1 cellular context compared by ENCODE assay signal in the genomic region with DNA sequence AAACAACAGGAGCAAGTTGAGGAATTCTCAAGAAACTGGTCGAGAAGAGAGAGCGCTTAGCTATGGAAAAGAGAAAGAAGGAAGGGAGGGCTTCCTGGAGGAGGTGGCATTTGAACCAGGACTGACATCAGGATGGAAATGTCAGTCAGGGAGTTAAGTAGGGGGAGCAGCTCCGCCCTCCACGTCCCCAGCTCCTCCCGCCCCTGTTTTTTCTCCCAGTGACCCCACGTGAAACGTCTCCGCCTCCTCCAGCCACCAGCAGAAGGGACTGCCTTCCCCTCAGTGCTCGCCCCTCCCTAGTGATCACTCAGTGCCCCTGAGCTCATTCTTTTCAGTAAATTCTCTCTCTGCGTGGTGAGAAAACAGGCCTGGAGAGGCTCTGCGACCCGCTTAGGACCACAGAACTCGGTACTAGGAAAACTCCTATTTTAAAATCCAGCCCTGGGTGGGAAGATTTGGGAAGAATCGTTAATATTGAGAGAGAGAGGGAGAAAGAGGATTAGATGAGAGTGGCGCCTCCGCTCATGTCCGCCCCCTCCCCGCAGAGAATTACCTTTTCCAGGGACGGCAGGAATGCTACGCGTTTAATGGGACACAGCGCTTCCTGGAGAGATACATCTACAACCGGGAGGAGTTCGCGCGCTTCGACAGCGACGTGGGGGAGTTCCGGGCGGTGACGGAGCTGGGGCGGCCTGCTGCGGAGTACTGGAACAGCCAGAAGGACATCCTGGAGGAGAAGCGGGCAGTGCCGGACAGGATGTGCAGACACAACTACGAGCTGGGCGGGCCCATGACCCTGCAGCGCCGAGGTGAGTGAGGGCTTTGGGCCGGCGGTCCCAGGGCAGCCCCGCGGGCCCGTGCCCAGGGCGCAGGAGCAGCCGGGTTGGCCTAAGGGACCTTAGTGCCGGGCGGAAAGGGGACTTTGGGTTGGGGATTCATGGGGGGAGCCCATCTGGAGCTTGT.
TF ChIP-seq lines count a peak whose summit lies in the region.

No MANE protein-coding gene starts in this region.

TF ChIP-seq in H1, 55 proteins besides CTCF, POLR2A, EP300 and RAD21:
- TF ChIP-seq TAF1 (IDR thresholded peaks at IDR 0.05; ENCODE audit: low read depth, low read length) = 0 out of 2 replicates have a peak, but pooled peaks have one; percentile 9
- TF ChIP-seq FOSL1 (IDR thresholded peaks at IDR 0.05; ENCODE audit: insufficient read depth, low read depth, low read length) = no peak
- TF ChIP-seq BACH1 (IDR thresholded peaks at IDR 0.05; ENCODE audit: low read length) = peak; percentile 16; the same call in 1 of the 2 replicates
- no peak for TF ChIP-seq RNF2 (IDR thresholded peaks at IDR 0.05; ENCODE audit: borderline replicate concordance, low read depth, low read length, missing control alignments, poor library complexity, severe bottlenecking)
- TF ChIP-seq CREB1 (IDR thresholded peaks at IDR 0.05) = peak; percentile 38; the same call in 1 of the 2 replicates
- peak; percentile 47; the same call in 1 of the 2 replicates for TF ChIP-seq GABPA (IDR thresholded peaks at IDR 0.05; ENCODE audit: borderline replicate concordance, insufficient read depth, low read length)
- TF ChIP-seq KDM5A (IDR thresholded peaks at IDR 0.05; ENCODE audit: low read length) = no peak
- peak; percentile 51; the same call in 1 of the 2 replicates for TF ChIP-seq RBBP5 (IDR thresholded peaks at IDR 0.05; ENCODE audit: borderline replicate concordance, low read depth, low read length)
- TF ChIP-seq HDAC6 (IDR thresholded peaks at IDR 0.05; ENCODE audit: low read depth, low read length) = no peak
- peak; percentile 65 for TF ChIP-seq ASH2L (IDR thresholded peaks at IDR 0.05; ENCODE audit: low read length)
- no peak for TF ChIP-seq CBX8 (IDR thresholded peaks at IDR 0.05; ENCODE audit: borderline replicate concordance, low read depth, low read length)
- TF ChIP-seq, protein P1, sequence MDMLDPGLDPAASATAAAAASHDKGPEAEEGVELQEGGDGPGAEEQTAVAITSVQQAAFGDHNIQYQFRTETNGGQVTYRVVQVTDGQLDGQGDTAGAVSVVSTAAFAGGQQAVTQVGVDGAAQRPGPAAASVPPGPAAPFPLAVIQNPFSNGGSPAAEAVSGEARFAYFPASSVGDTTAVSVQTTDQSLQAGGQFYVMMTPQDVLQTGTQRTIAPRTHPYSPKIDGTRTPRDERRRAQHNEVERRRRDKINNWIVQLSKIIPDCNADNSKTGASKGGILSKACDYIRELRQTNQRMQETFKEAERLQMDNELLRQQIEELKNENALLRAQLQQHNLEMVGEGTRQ (IDR thresholded peaks at IDR 0.05; ENCODE audit: low read length) = no peak
- no peak for TF ChIP-seq RXRA (IDR thresholded peaks at IDR 0.05; ENCODE audit: insufficient read depth, low read depth, low read length)
- no peak; the same call in 1 of the 2 replicates for TF ChIP-seq POLR2AphosphoS5 (IDR thresholded peaks at IDR 0.05; ENCODE audit: low read depth, low read length)
- no peak for TF ChIP-seq NANOG (IDR thresholded peaks at IDR 0.05; ENCODE audit: insufficient read depth, low read depth, low read length, poor library complexity, severe bottlenecking)
- TF ChIP-seq SIN3A (conservative IDR thresholded peaks at IDR 0.05 in 1 of 2, IDR thresholded peaks at IDR 0.05 in 1 of 2; ENCODE audit: low read depth in 1 of 2, low read length in 2 of 2) = peak; percentile 44 to 59; a peak in 1 of 4 replicates
- TF ChIP-seq, protein P2, sequence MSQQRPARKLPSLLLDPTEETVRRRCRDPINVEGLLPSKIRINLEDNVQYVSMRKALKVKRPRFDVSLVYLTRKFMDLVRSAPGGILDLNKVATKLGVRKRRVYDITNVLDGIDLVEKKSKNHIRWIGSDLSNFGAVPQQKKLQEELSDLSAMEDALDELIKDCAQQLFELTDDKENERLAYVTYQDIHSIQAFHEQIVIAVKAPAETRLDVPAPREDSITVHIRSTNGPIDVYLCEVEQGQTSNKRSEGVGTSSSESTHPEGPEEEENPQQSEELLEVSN (IDR thresholded peaks at IDR 0.05) = 0 out of 2 replicates have a peak, but pooled peaks have one; percentile 13
- TF ChIP-seq SP1 (IDR thresholded peaks at IDR 0.05; ENCODE audit: low read depth, low read length) = no peak
- TF ChIP-seq JUN (IDR thresholded peaks at IDR 0.05; ENCODE audit: low read depth, low read length) = no peak
- TF ChIP-seq, protein P3, sequence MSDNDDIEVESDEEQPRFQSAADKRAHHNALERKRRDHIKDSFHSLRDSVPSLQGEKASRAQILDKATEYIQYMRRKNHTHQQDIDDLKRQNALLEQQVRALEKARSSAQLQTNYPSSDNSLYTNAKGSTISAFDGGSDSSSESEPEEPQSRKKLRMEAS (IDR thresholded peaks at IDR 0.05) = no peak
- TF ChIP-seq TEAD4 (IDR thresholded peaks at IDR 0.05; ENCODE audit: low read depth, low read length) = 0 out of 2 replicates have a peak, but pooled peaks have one; percentile 61
- 0 out of 2 replicates have a peak, but pooled peaks have one; percentile 27 for TF ChIP-seq PHF8 (conservative IDR thresholded peaks at IDR 0.05; ENCODE audit: low read depth, low read length)
- peak; percentile 6 to 28; a peak in 1 of 4 replicates for TF ChIP-seq HDAC2 (IDR thresholded peaks at IDR 0.05; ENCODE audit: borderline replicate concordance in 1 of 2, low read depth in 2 of 2, low read length in 2 of 2)
- TF ChIP-seq TAF7 (optimal IDR thresholded peaks at IDR 0.05; ENCODE audit: borderline replicate concordance, low read depth, low read length) = no peak
- no peak for TF ChIP-seq EGR1 (IDR thresholded peaks at IDR 0.05; ENCODE audit: borderline replicate concordance, low read depth, low read length)
- no peak for TF ChIP-seq JUND (IDR thresholded peaks at IDR 0.05; ENCODE audit: low read length)
- no peak for TF ChIP-seq CHD2 (IDR thresholded peaks at IDR 0.05; ENCODE audit: low read length)
- no peak for TF ChIP-seq SRF (IDR thresholded peaks at IDR 0.05; ENCODE audit: low read depth, low read length)
- TF ChIP-seq KDM4A (IDR thresholded peaks at IDR 0.05; ENCODE audit: low read depth, low read length, severe bottlenecking) = peak; percentile 66
- TF ChIP-seq TBP (IDR thresholded peaks at IDR 0.05; ENCODE audit: low read depth, low read length) = no peak
- TF ChIP-seq POU5F1 (IDR thresholded peaks at IDR 0.05; ENCODE audit: low read depth, low read length) = no peak
- TF ChIP-seq EZH2 (IDR thresholded peaks at IDR 0.05; ENCODE audit: low read depth, low read length, severe bottlenecking) = no peak
- TF ChIP-seq, protein P4, sequence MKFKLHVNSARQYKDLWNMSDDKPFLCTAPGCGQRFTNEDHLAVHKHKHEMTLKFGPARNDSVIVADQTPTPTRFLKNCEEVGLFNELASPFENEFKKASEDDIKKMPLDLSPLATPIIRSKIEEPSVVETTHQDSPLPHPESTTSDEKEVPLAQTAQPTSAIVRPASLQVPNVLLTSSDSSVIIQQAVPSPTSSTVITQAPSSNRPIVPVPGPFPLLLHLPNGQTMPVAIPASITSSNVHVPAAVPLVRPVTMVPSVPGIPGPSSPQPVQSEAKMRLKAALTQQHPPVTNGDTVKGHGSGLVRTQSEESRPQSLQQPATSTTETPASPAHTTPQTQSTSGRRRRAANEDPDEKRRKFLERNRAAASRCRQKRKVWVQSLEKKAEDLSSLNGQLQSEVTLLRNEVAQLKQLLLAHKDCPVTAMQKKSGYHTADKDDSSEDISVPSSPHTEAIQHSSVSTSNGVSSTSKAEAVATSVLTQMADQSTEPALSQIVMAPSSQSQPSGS (IDR thresholded peaks at IDR 0.05; ENCODE audit: low read length) = no peak
- TF ChIP-seq KDM1A (IDR thresholded peaks at IDR 0.05; ENCODE audit: borderline replicate concordance, low read length) = peak; percentile 76; the same call in 1 of the 2 replicates
- TF ChIP-seq CEBPB (IDR thresholded peaks at IDR 0.05; ENCODE audit: low read depth, low read length) = no peak
- TF ChIP-seq YY1 (IDR thresholded peaks at IDR 0.05; ENCODE audit: low read depth, low read length) = no peak
- 0 out of 2 replicates have a peak, but pooled peaks have one; percentile 56 for TF ChIP-seq SP4 (IDR thresholded peaks at IDR 0.05; ENCODE audit: low read length)
- no peak for TF ChIP-seq NRF1 (IDR thresholded peaks at IDR 0.05; ENCODE audit: low read depth, low read length)
- no peak for TF ChIP-seq SIX5 (IDR thresholded peaks at IDR 0.05; ENCODE audit: low read depth, low read length)
- TF ChIP-seq GTF2F1 (IDR thresholded peaks at IDR 0.05; ENCODE audit: borderline replicate concordance, low read depth, low read length) = no peak
- TF ChIP-seq, protein P5, sequence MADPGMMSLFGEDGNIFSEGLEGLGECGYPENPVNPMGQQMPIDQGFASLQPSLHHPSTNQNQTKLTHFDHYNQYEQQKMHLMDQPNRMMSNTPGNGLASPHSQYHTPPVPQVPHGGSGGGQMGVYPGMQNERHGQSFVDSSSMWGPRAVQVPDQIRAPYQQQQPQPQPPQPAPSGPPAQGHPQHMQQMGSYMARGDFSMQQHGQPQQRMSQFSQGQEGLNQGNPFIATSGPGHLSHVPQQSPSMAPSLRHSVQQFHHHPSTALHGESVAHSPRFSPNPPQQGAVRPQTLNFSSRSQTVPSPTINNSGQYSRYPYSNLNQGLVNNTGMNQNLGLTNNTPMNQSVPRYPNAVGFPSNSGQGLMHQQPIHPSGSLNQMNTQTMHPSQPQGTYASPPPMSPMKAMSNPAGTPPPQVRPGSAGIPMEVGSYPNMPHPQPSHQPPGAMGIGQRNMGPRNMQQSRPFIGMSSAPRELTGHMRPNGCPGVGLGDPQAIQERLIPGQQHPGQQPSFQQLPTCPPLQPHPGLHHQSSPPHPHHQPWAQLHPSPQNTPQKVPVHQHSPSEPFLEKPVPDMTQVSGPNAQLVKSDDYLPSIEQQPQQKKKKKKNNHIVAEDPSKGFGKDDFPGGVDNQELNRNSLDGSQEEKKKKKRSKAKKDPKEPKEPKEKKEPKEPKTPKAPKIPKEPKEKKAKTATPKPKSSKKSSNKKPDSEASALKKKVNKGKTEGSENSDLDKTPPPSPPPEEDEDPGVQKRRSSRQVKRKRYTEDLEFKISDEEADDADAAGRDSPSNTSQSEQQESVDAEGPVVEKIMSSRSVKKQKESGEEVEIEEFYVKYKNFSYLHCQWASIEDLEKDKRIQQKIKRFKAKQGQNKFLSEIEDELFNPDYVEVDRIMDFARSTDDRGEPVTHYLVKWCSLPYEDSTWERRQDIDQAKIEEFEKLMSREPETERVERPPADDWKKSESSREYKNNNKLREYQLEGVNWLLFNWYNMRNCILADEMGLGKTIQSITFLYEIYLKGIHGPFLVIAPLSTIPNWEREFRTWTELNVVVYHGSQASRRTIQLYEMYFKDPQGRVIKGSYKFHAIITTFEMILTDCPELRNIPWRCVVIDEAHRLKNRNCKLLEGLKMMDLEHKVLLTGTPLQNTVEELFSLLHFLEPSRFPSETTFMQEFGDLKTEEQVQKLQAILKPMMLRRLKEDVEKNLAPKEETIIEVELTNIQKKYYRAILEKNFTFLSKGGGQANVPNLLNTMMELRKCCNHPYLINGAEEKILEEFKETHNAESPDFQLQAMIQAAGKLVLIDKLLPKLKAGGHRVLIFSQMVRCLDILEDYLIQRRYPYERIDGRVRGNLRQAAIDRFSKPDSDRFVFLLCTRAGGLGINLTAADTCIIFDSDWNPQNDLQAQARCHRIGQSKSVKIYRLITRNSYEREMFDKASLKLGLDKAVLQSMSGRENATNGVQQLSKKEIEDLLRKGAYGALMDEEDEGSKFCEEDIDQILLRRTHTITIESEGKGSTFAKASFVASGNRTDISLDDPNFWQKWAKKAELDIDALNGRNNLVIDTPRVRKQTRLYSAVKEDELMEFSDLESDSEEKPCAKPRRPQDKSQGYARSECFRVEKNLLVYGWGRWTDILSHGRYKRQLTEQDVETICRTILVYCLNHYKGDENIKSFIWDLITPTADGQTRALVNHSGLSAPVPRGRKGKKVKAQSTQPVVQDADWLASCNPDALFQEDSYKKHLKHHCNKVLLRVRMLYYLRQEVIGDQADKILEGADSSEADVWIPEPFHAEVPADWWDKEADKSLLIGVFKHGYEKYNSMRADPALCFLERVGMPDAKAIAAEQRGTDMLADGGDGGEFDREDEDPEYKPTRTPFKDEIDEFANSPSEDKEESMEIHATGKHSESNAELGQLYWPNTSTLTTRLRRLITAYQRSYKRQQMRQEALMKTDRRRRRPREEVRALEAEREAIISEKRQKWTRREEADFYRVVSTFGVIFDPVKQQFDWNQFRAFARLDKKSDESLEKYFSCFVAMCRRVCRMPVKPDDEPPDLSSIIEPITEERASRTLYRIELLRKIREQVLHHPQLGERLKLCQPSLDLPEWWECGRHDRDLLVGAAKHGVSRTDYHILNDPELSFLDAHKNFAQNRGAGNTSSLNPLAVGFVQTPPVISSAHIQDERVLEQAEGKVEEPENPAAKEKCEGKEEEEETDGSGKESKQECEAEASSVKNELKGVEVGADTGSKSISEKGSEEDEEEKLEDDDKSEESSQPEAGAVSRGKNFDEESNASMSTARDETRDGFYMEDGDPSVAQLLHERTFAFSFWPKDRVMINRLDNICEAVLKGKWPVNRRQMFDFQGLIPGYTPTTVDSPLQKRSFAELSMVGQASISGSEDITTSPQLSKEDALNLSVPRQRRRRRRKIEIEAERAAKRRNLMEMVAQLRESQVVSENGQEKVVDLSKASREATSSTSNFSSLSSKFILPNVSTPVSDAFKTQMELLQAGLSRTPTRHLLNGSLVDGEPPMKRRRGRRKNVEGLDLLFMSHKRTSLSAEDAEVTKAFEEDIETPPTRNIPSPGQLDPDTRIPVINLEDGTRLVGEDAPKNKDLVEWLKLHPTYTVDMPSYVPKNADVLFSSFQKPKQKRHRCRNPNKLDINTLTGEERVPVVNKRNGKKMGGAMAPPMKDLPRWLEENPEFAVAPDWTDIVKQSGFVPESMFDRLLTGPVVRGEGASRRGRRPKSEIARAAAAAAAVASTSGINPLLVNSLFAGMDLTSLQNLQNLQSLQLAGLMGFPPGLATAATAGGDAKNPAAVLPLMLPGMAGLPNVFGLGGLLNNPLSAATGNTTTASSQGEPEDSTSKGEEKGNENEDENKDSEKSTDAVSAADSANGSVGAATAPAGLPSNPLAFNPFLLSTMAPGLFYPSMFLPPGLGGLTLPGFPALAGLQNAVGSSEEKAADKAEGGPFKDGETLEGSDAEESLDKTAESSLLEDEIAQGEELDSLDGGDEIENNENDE (IDR thresholded peaks at IDR 0.05; ENCODE audit: insufficient replicate concordance, low read length) = no peak
- no peak for TF ChIP-seq SAP30 (IDR thresholded peaks at IDR 0.05; ENCODE audit: insufficient read depth, insufficient replicate concordance, low read length)
